In genomic region chr12:129753596-129753995, GRCh38 we compare ENCODE assay signal across 28 cellular contexts.
DNase-seq lines count a peak whose midpoint lies in the region; ATAC-seq, FAIRE-seq and TF ChIP-seq lines count a peak whose summit lies in the region.
"Had no signal": no experiment of that assay in that cellular context is flagged by ENCODE, and none has a peak within 500 bp of the region (broad histone marks: within the 10 kb centered on the region; RNA-seq: fewer than 3 reads in every experiment).

No MANE protein-coding gene starts in this region.

- FAIRE-seq in GM12891 (lab: Jason Lieb, UNC), result no peak
- FAIRE-seq: endometrium had no signal

- peak; percentile 24 for DNase-seq in M059J (ENCODE audit: low read depth)
- DNase-seq in astrocyte of the cerebellum (ENCODE audit: low read depth), result peak; percentile 62
- DNase-seq in iris pigment epithelial cell (ENCODE audit: low read depth), result peak; percentile 75
- DNase-seq in skeletal muscle cell (ENCODE audit: low read depth), result peak; percentile 36
- no peak for DNase-seq in NCI-H510A treated with DMSO at 0.1 percent for 48 hours (lab: John Stamatoyannopoulos, UW)
- DNase-seq in GM12891 (ENCODE audit: insufficient read length, low spot score), result no peak
- DNase-seq in NCI-H2081 treated with DMSO at 0.1 percent for 48 hours (lab: John Stamatoyannopoulos, UW), result no peak
- DNase-seq in sciatic nerve (ENCODE audit: low spot score), result no peak
- DNase-seq: activated CD4-positive, alpha-beta T cell treated with anti-CD3 and anti-CD28 coated beads for 48 hours; activated naive CD4-positive, alpha-beta T cell treated with anti-CD3 and anti-CD28 coated beads, Interleukin-2, amount 50 U/mL, for 16 hours; activated T-cell treated with anti-CD3 and anti-CD28 coated beads for 4 hours; DMS153; dorsolateral prefrontal cortex; gastrocnemius medialis; left cardiac atrium; NCI-H1417 treated with DMSO at 0.1 percent for 48 hours; NCI-H2081; NCI-H345; SJCRH30; spleen; T-helper 9 cell; tibial artery; WERI-Rb-1 had no signal

- H3K4me3 ChIP-seq in astrocyte of the cerebellum (ENCODE audit: low read depth, low read length), result no peak overlapping the region
- H3K4me3 ChIP-seq in skeletal muscle cell (ENCODE audit: low read depth, low read length), result no peak overlapping the region
- H3K4me3 ChIP-seq: BLaER1, dorsolateral prefrontal cortex, esophagus muscularis mucosa, gastrocnemius medialis, SJCRH30, spleen, tibial artery had no signal

- in situ Hi-C loops in astrocyte of the cerebellum (cut with HindIII; ENCODE audit: low sequenced_read_pairs), result no loop called here

- ATAC-seq in sciatic nerve, result no peak
- ATAC-seq: gastrocnemius medialis; HCT116; left cardiac atrium; natural killer cell treated with Interleukin-12 subunit alpha and Interleukin-12 subunit beta and Interleukin-15 and Interleukin-18, amount 100 ng/mL, for 72 hours had no signal

- TF ChIP-seq CTCF in astrocyte of the cerebellum (IDR thresholded peaks at IDR 0.05; ENCODE audit: low read depth, low read length, missing control alignments), result no peak

- no peak for TF ChIP-seq POLR2A in GM12891 (IDR thresholded peaks at IDR 0.05; ENCODE audit: low read depth, low read length)

- intact Hi-C loops in sciatic nerve (cut with DNase I), result no loop called here

TF ChIP-seq in GM12891, 5 proteins besides CTCF, POLR2A, EP300 and RAD21:
- no peak for TF ChIP-seq POLR2AphosphoS5 (IDR thresholded peaks at IDR 0.05; ENCODE audit: low read depth, low read length)
- no peak for TF ChIP-seq TAF1 (IDR thresholded peaks at IDR 0.05; ENCODE audit: low read depth, low read length)
- no peak for TF ChIP-seq PAX5 (IDR thresholded peaks at IDR 0.05; ENCODE audit: insufficient read depth, low read length, severe bottlenecking)
- no peak for TF ChIP-seq POU2F2 (IDR thresholded peaks at IDR 0.05; ENCODE audit: low read depth, low read length)
- TF ChIP-seq SPI1 (IDR thresholded peaks at IDR 0.05; ENCODE audit: low read depth, low read length), result no peak

Comparison
In these comparisons a context has a peak if more than half of its experiments do, and no peak if none do; other contexts are left out.
1. DNase-seq: peak in M059J (single experiment), astrocyte of the cerebellum (single experiment), iris pigment epithelial cell (single experiment) and skeletal muscle cell (single experiment); none in NCI-H510A treated with DMSO at 0.1 percent for 48 hours (single experiment), GM12891 (single experiment), NCI-H2081 treated with DMSO at 0.1 percent for 48 hours (single experiment) and sciatic nerve (single experiment).